Comparison of ENCODE assay signal across 11 cellular contexts in genomic region chr2:65388051-65388531, GRCh38. TPM values are rescaled to one million over a fixed set of nuclear protein-coding genes. Genes with fewer than 3 reads are reported as not detected.
DNase-seq lines count a peak whose midpoint lies in the region; ATAC-seq and TF ChIP-seq lines count a peak whose summit lies in the region.
"Had no signal": no experiment of that assay in that cellular context is flagged by ENCODE, and none has a peak within 500 bp of the region (broad histone marks: within the 10 kb centered on the region; RNA-seq: fewer than 3 reads in every experiment).

No MANE protein-coding gene starts in this region.

- CTCF ChIA-PET in HEK293 (lab: Yijun Ruan, JAX), result no interaction called here

- DNase-seq in naive B cell (peak; percentile 24), NAMALWA (ENCODE audit: low spot score) (no peak), NCI-H1048 (lab: John Stamatoyannopoulos, UW) (no peak), SW 1271 (lab: John Stamatoyannopoulos, UW) (no peak)
- no peak for DNase-seq in stimulated activated CD8-positive, alpha-beta memory T cell treated with anti-CD3 and anti-CD28 coated beads, Interleukin-4, amount 100 ng/mL, for 48 hours
- DNase-seq: DMS53; naive thymus-derived CD8-positive, alpha-beta T cell; NCI-H774 had no signal

- no peaks in the 10 kb centered on the region for H3K36me3 ChIP-seq in HEK293 (ENCODE audit: control insufficient read depth in 2 of 2, insufficient read depth in 1 of 2, low read length in 2 of 2)

- H3K9me3 Mint-ChIP-seq in naive B cell, result no peaks in the 10 kb centered on the region
- H3K9me3 Mint-ChIP-seq: naive thymus-derived CD8-positive, alpha-beta T cell had no signal

- no peak for TF ChIP-seq CTCF in HEK293 (tag by site-specific recombination; IDR thresholded peaks at IDR 0.05)

- peak overlapping the region in 4 of 8 donors; percentile 33 to 48 (median 37) for H3K4me3 Mint-ChIP-seq in naive B cell
- H3K4me3 Mint-ChIP-seq: naive thymus-derived CD8-positive, alpha-beta T cell had no signal

- no peak overlapping the region for H3K27ac ChIP-seq in HEK293 (ENCODE audit: extremely low read depth, low read depth, low read length)

- no peaks in the 10 kb centered on the region for H3K36me3 Mint-ChIP-seq in naive B cell
- H3K36me3 Mint-ChIP-seq: naive thymus-derived CD8-positive, alpha-beta T cell had no signal

- peak; percentile 76 for ATAC-seq in GM18867 (IDR thresholded peaks at IDR 0.05; ENCODE audit: unreplicated experiment)
- ATAC-seq in HG03520 (IDR thresholded peaks at IDR 0.05; ENCODE audit: unreplicated experiment), result peak; percentile 59
- peak in 1 of 2 donors; percentile 10 for ATAC-seq in naive B cell (ENCODE audit: low read depth in 2 of 2)
- ATAC-seq: naive thymus-derived CD8-positive, alpha-beta T cell had no signal

- H3K4me3 ChIP-seq in HEK293 (ENCODE audit: low read depth, low read length), result no peak overlapping the region

- H3K27me3 Mint-ChIP-seq in naive B cell, result no peaks in the 10 kb centered on the region

- no peaks in the 10 kb centered on the region for H3K9me3 ChIP-seq in HEK293 (ENCODE audit: control insufficient read depth, insufficient read depth, low read depth, low read length)

- H3K27ac Mint-ChIP-seq in naive B cell, result peak overlapping the region in 4 of 6 donors; percentile 38 to 84 (median 70)

- H3K4me1 ChIP-seq in HEK293 (ENCODE audit: control insufficient read depth, insufficient read depth, low read length), result peaks cover 14% of the 10 kb centered on the region

- peaks cover 41 to 68% (median 63%) of the 10 kb centered on the region in 3 donors for H3K4me1 Mint-ChIP-seq in naive B cell

- POLR2A ChIA-PET in HEK293 (lab: Yijun Ruan, JAX), result no interaction called here

TF ChIP-seq in HEK293, 187 proteins besides CTCF, POLR2A, EP300 and RAD21:
- TF ChIP-seq ZBTB48 (tag by site-specific recombination; IDR thresholded peaks at IDR 0.05) (peak; percentile 49; the same call in 1 of the 2 replicates), INSM2 (tag by site-specific recombination; IDR thresholded peaks at IDR 0.05) (no peak), ZNF175 (tag by site-specific recombination; IDR thresholded peaks at IDR 0.05) (no peak), ZNF239 (tag by site-specific recombination; IDR thresholded peaks at IDR 0.05) (no peak), ZNF169 (tag by site-specific recombination; IDR thresholded peaks at IDR 0.05) (no peak), ZNF10 (tag by site-specific recombination; IDR thresholded peaks at IDR 0.05) (no peak)

RNA-seq across cellular contexts. Expression of gene SPRED2, which starts 44.3 kb away (rescaled TPM):
- 1 to 10 TPM in 3 of 6 donors, under 1 TPM in 2, not detected in 1; 0.16 to 2.4 (median 1.5) TPM for polyA plus RNA-seq in naive B cell (ENCODE audit: low read depth in 6 of 6)
